ENCODE assay signal across 25 cellular contexts in genomic region chr7:100899432-100899831, GRCh38.
"Had no signal": no experiment of that assay in that cellular context is flagged by ENCODE, and none has a peak within 500 bp of the region (broad histone marks: within the 10 kb centered on the region; RNA-seq: fewer than 3 reads in every experiment).

No MANE protein-coding gene starts in this region.

- DNase-seq: colonic mucosa; cortex of kidney; effector CD8-positive, alpha-beta T cell; effector memory CD8-positive, alpha-beta T cell; endodermal cell; erythroblast; esophagus squamous epithelium; foreskin fibroblast; foreskin melanocyte; gastrocnemius medialis; glutamatergic neuron; head of caudate nucleus; heart right ventricle; hippocampal formation; left cardiac atrium; left lung; left ventricle myocardium superior; lower lobe of right lung; mesendoderm; midbrain had no signal

- H3K27ac ChIP-seq: colonic mucosa, epithelial cell of prostate, esophagus squamous epithelium, gastrocnemius medialis, heart right ventricle, left lung, lower lobe of right lung had no signal

- H3K9me3 ChIP-seq: colonic mucosa, esophagus squamous epithelium, gastrocnemius medialis, heart right ventricle, left lung, lower lobe of right lung had no signal

- H3K36me3 ChIP-seq: colonic mucosa, esophagus squamous epithelium, gastrocnemius medialis, heart right ventricle, left lung, lower lobe of right lung had no signal

- H3K4me3 ChIP-seq: colonic mucosa, esophagus squamous epithelium, gastrocnemius medialis, heart right ventricle, left lung, lower lobe of right lung had no signal

- ATAC-seq: effector memory CD8-positive, alpha-beta T cell; esophagus mucosa; gastrocnemius medialis; heart right ventricle; left cardiac atrium; left lung; left ventricle myocardium superior; lower lobe of right lung had no signal

- FAIRE-seq: endometrium, islet of Langerhans, keratinocyte had no signal
